Comparison of ENCODE assay signal across 8 cellular contexts in the genomic region with DNA sequence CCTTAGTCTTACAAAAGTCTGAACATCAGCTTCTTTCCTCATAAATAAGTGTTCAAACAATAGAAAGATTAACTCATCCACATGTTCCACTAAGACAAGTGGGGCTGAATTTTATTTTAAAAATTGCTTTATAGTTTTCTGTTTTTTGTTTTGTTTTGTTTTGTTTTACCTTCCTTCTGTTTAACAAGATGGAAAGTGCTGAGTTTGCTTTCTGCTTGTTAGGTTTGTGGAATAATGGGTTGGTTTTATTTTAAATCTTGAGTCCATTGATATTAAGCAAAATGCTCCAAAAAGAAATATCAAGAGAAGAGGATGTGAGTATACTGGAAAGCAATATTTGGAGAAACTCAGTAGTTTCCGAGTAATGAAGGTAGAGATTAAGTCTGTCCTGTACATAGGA.
"Had no signal": no experiment of that assay in that cellular context is flagged by ENCODE, and none has a peak within 500 bp of the region (broad histone marks: within the 10 kb centered on the region; RNA-seq: fewer than 3 reads in every experiment).

No MANE protein-coding gene starts in this region.

- H3K9ac ChIP-seq: GM23248 had no signal

- ATAC-seq: HCT116 had no signal

- H3K4me3 ChIP-seq: GM23248, HAP-1 had no signal

- H3K36me3 ChIP-seq: HAP-1 had no signal

- H3K9me3 ChIP-seq: HAP-1 had no signal

- H3K27ac ChIP-seq: GM23248, HL-60 had no signal

- DNase-seq: GM23248, GOT3, H7, HFFc6, KG1 had no signal

- H3K4me1 ChIP-seq: HAP-1 had no signal

- H2AFZ ChIP-seq: GM23248 had no signal
